Comparison of ENCODE assay signal across 22 cellular contexts in the genomic region with DNA sequence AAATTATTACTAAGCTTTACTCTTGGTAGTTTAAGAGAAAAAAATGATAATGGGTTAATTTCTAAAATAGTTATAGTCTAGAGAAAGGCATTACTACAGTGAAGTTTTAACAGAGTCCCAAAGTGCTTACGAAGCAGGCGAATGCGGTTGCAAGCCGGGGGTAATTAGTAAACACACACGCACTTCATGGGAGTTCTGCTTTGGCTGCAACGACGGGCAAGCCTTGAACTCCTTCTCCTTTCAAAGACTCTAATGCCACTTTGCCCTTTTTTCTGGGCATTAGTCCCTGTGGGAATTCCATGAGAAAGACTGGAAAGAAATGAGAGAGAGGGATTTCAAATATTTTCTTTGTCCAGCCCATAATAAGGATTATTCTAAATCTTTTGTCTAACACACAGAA.
A peak's percentile ranks its signal among the peaks of the same experiment; 100 is the strongest.
DNase-seq lines count a peak whose midpoint lies in the region; ATAC-seq and TF ChIP-seq lines count a peak whose summit lies in the region.
"Had no signal": no experiment of that assay in that cellular context is flagged by ENCODE, and none has a peak within 500 bp of the region (broad histone marks: within the 10 kb centered on the region; RNA-seq: fewer than 3 reads in every experiment).

No MANE protein-coding gene starts in this region.

- no peaks in the 10 kb centered on the region for H3K27me3 ChIP-seq in HUES48 (ENCODE audit: control insufficient read depth, insufficient read depth, low read length)
- H3K27me3 ChIP-seq in neural progenitor cell = no peaks in the 10 kb centered on the region

- no peaks in the 10 kb centered on the region for H3K79me2 ChIP-seq in neural progenitor cell (ENCODE audit: low read depth)

- H3K36me3 ChIP-seq in HUES48 (ENCODE audit: control insufficient read depth, insufficient read depth, low read length) (no peaks in the 10 kb centered on the region), neural progenitor cell (no peaks in the 10 kb centered on the region)

- H3K36me3 Mint-ChIP-seq in neural progenitor cell = peaks cover 7% of the 10 kb centered on the region
- no peaks in the 10 kb centered on the region for H3K36me3 Mint-ChIP-seq in activated naive CD4-positive, alpha-beta T cell treated with anti-CD3 and anti-CD28 coated beads for 36 hours (ENCODE audit: low read depth)
- H3K36me3 Mint-ChIP-seq: CD8-positive, alpha-beta memory T cell had no signal

- H3K9me3 Mint-ChIP-seq in neural progenitor cell = peaks cover 2% of the 10 kb centered on the region
- no peaks in the 10 kb centered on the region for H3K9me3 Mint-ChIP-seq in activated naive CD4-positive, alpha-beta T cell treated with anti-CD3 and anti-CD28 coated beads for 36 hours

- peak overlapping the region; percentile 23 for H3K27ac ChIP-seq in HUES48 (ENCODE audit: low read depth, low read length)
- H3K27ac ChIP-seq in neural progenitor cell = no peak overlapping the region
- H3K27ac ChIP-seq: KMS-11, PC-9 had no signal

- no peak overlapping the region for H3K27ac Mint-ChIP-seq in neural progenitor cell
- H3K27ac Mint-ChIP-seq in activated naive CD4-positive, alpha-beta T cell treated with anti-CD3 and anti-CD28 coated beads for 36 hours = no peak overlapping the region
- H3K27ac Mint-ChIP-seq: CD8-positive, alpha-beta memory T cell had no signal

- intact Hi-C loops in activated naive CD4-positive, alpha-beta T cell treated with anti-CD3 and anti-CD28 coated beads for 36 hours (cut with micrococcal nuclease) = no loop called here

- H3K9me3 ChIP-seq in HUES48 (ENCODE audit: control insufficient read depth, insufficient read depth, low read length) (no peaks in the 10 kb centered on the region), neural progenitor cell (ENCODE audit: low read depth) (no peaks in the 10 kb centered on the region)

- peaks cover 17% of the 10 kb centered on the region for H3K4me1 Mint-ChIP-seq in neural progenitor cell
- no peaks in the 10 kb centered on the region for H3K4me1 Mint-ChIP-seq in activated naive CD4-positive, alpha-beta T cell treated with anti-CD3 and anti-CD28 coated beads for 36 hours (ENCODE audit: low read depth)
- H3K4me1 Mint-ChIP-seq: CD8-positive, alpha-beta memory T cell had no signal

- no peak overlapping the region for H3K4me3 ChIP-seq in HUES48 (ENCODE audit: low read depth, low read length)
- H3K4me3 ChIP-seq in neural progenitor cell = no peak overlapping the region
- H3K4me3 ChIP-seq: PC-9 had no signal

- TF ChIP-seq CTCF in neural progenitor cell (IDR thresholded peaks at IDR 0.05) = no peak

- no peak for ATAC-seq in GM19397 (IDR thresholded peaks at IDR 0.05; ENCODE audit: unreplicated experiment)
- ATAC-seq in HG03135 (IDR thresholded peaks at IDR 0.05; ENCODE audit: unreplicated experiment) = no peak
- ATAC-seq: SK-N-SH treated with all-trans-retinoic acid at 6 μM for 48 hours had no signal

- peak overlapping the region; percentile 24 for H3K4me2 ChIP-seq in neural progenitor cell
- H3K4me2 ChIP-seq: KMS-11, PC-9 had no signal

- CTCF ChIA-PET in activated naive CD4-positive, alpha-beta T cell treated with anti-CD3 and anti-CD28 coated beads for 36 hours (lab: Charles Lee) = no interaction called here

- H3K9ac ChIP-seq in HUES48 (ENCODE audit: low read depth, low read length) (no peak overlapping the region), neural progenitor cell (no peak overlapping the region)
- H3K9ac ChIP-seq: KMS-11 had no signal

- H3F3A ChIP-seq in neural progenitor cell (ENCODE audit: low read depth) = peaks cover 29% of the 10 kb centered on the region

- no peak overlapping the region for H2AFZ ChIP-seq in neural progenitor cell (replicated peaks)
- H2AFZ ChIP-seq: PC-9 had no signal

- H3K4me3 Mint-ChIP-seq in neural progenitor cell = no peak overlapping the region
- H3K4me3 Mint-ChIP-seq in activated naive CD4-positive, alpha-beta T cell treated with anti-CD3 and anti-CD28 coated beads for 36 hours = no peak overlapping the region
- H3K4me3 Mint-ChIP-seq: CD8-positive, alpha-beta memory T cell had no signal

- H3K27me3 Mint-ChIP-seq in neural progenitor cell (ENCODE audit: insufficient read depth, low read depth) = peaks cover 2% of the 10 kb centered on the region
- peaks cover 5% of the 10 kb centered on the region for H3K27me3 Mint-ChIP-seq in activated naive CD4-positive, alpha-beta T cell treated with anti-CD3 and anti-CD28 coated beads for 36 hours (ENCODE audit: low read depth)

- peaks cover 47% of the 10 kb centered on the region for H3K4me1 ChIP-seq in HUES48 (ENCODE audit: control insufficient read depth, insufficient read depth, low read length)
- peaks cover 21% of the 10 kb centered on the region for H3K4me1 ChIP-seq in neural progenitor cell

- peak; percentile 32 for DNase-seq in globus pallidus (ENCODE audit: low spot score)
- peak; percentile 24 for DNase-seq in neural progenitor cell (ENCODE audit: low spot score)
- no peak for DNase-seq in activated naive CD4-positive, alpha-beta T cell treated with anti-CD3 and anti-CD28 coated beads for 36 hours
- DNase-seq in AML-193 (lab: John Stamatoyannopoulos, UW) = no peak
- DNase-seq: ACHN; Calu3; CD8-positive, alpha-beta memory T cell; GF-D8; HCEC 1CT; IMR-90; NCI-H1092 treated with DMSO at 0.1 percent for 48 hours; NCI-H1436 treated with DMSO at 0.1 percent for 48 hours; NCI-H1930; NCI-H2227 treated with DMSO at 0.1 percent for 48 hours; NCI-H510A; PC-9; SIG-M5 had no signal

- peaks cover 16% of the 10 kb centered on the region for H4K20me1 ChIP-seq in neural progenitor cell (ENCODE audit: low read depth)

Comparison
In these comparisons a context has a peak if more than half of its experiments do, and no peak if none do; other contexts are left out.
1. DNase-seq: peak in globus pallidus (single experiment) and neural progenitor cell (single experiment); none in activated naive CD4-positive, alpha-beta T cell treated with anti-CD3 and anti-CD28 coated beads for 36 hours (single experiment) and AML-193 (0 of 2).